Comparison of ENCODE assay signal across 8 cellular contexts in the genomic region with DNA sequence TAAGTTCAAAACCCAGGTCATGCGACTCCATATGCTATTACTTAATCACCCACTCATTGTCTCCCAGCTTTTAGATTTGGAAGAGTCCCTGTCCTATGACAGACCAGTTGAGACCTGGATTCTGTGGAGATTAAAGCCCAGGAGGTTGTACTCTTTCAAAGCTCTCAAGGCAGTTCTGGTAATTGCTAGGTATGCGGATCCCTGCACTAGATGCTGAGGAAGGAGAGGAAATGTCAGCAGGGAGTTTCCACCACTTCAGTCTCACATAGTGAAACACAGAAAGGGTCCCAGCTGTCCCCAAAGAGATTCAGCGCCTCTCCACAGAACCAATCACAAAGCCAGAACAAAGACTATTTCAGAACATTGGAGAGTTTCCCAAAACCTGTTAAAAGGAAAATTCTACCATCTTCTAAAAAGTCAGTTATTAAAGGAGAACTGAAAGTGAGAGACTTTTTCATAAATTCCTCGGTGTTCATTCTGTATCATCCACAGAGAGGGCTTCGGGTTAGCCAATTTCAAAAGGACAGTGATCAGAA. TPM values are rescaled to one million over a fixed set of nuclear protein-coding genes. Genes with fewer than 3 reads are reported as not detected.
DNase-seq lines count a peak whose midpoint lies in the region; ATAC-seq and TF ChIP-seq lines count a peak whose summit lies in the region.

No MANE protein-coding gene starts in this region.

- H3K4me3 ChIP-seq in GM08714 (ENCODE audit: low read length) = peak overlapping the region; percentile 30; the same call in 1 of the 2 replicates

- peak overlapping the region; percentile 82 for H3K27ac Mint-ChIP-seq in activated naive CD8-positive, alpha-beta T cell treated with anti-CD3 and anti-CD28 coated beads, Interleukin-2, amount 50 U/mL, for 24 hours
- H3K27ac Mint-ChIP-seq in nephron progenitor cell (no peak overlapping the region), chondrocyte (ENCODE audit: unreplicated experiment) (no peak overlapping the region)

- peaks cover 8% of the 10 kb centered on the region for H3K9me3 Mint-ChIP-seq in activated naive CD8-positive, alpha-beta T cell treated with anti-CD3 and anti-CD28 coated beads, Interleukin-2, amount 50 U/mL, for 24 hours
- H3K9me3 Mint-ChIP-seq in nephron progenitor cell (peaks cover 23% of the 10 kb centered on the region), chondrocyte (ENCODE audit: low read depth) (peaks cover 8% of the 10 kb centered on the region)

- DNase-seq in activated naive CD8-positive, alpha-beta T cell treated with anti-CD3 and anti-CD28 coated beads, Interleukin-2, amount 50 U/mL, for 24 hours = peak; percentile 15
- DNase-seq in nephron progenitor cell = no peak
- DNase-seq in chondrocyte (ENCODE audit: low spot score) = no peak
- DNase-seq in NCI-H2196 (lab: John Stamatoyannopoulos, UW; ENCODE audit: unreplicated experiment) = no peak
- no peak for DNase-seq in stimulated activated CD4-positive, alpha-beta T cell treated with anti-CD3 and anti-CD28 coated beads, Interleukin-2, amount 100 ng/mL, for 48 hours

- no peaks in the 10 kb centered on the region for H3K27me3 Mint-ChIP-seq in activated naive CD8-positive, alpha-beta T cell treated with anti-CD3 and anti-CD28 coated beads, Interleukin-2, amount 50 U/mL, for 24 hours
- peaks cover 3% of the 10 kb centered on the region for H3K27me3 Mint-ChIP-seq in nephron progenitor cell (ENCODE audit: low read depth, poor library complexity)
- no peaks in the 10 kb centered on the region for H3K27me3 Mint-ChIP-seq in chondrocyte (ENCODE audit: low read depth)

- peak overlapping the region; percentile 61 for H3K4me3 Mint-ChIP-seq in activated naive CD8-positive, alpha-beta T cell treated with anti-CD3 and anti-CD28 coated beads, Interleukin-2, amount 50 U/mL, for 24 hours
- H3K4me3 Mint-ChIP-seq in nephron progenitor cell (no peak overlapping the region), chondrocyte (ENCODE audit: unreplicated experiment) (no peak overlapping the region)

- peaks cover 49% of the 10 kb centered on the region for H3K36me3 Mint-ChIP-seq in activated naive CD8-positive, alpha-beta T cell treated with anti-CD3 and anti-CD28 coated beads, Interleukin-2, amount 50 U/mL, for 24 hours (ENCODE audit: low read depth)
- H3K36me3 Mint-ChIP-seq in nephron progenitor cell (ENCODE audit: low read depth) = peaks cover 62% of the 10 kb centered on the region
- H3K36me3 Mint-ChIP-seq in chondrocyte (ENCODE audit: low read depth) = peaks cover 17% of the 10 kb centered on the region

- ATAC-seq in GM19455 (IDR thresholded peaks at IDR 0.05; ENCODE audit: unreplicated experiment) (peak; percentile 45), HG03175 (IDR thresholded peaks at IDR 0.05; ENCODE audit: unreplicated experiment) (peak; percentile 45)
- ATAC-seq in activated naive CD8-positive, alpha-beta T cell treated with anti-CD3 and anti-CD28 coated beads, Interleukin-2, amount 50 U/mL, for 24 hours = peak; percentile 42

- H3K4me1 Mint-ChIP-seq in activated naive CD8-positive, alpha-beta T cell treated with anti-CD3 and anti-CD28 coated beads, Interleukin-2, amount 50 U/mL, for 24 hours = peaks cover 78% of the 10 kb centered on the region
- H3K4me1 Mint-ChIP-seq in nephron progenitor cell (no peaks in the 10 kb centered on the region), chondrocyte (ENCODE audit: low read depth) (peaks cover 12% of the 10 kb centered on the region)

- TF ChIP-seq CTCF in nephron progenitor cell (IDR thresholded peaks at IDR 0.05) (no peak), chondrocyte (IDR thresholded peaks at IDR 0.05) (no peak)

RNA-seq across cellular contexts. Expression of gene IRF2, which starts 53.4 kb away (rescaled TPM):
- 11.7 to 13.2 TPM (median 12.2 TPM) in 3 replicates for total RNA-seq in chondrocyte
